In the genomic region with DNA sequence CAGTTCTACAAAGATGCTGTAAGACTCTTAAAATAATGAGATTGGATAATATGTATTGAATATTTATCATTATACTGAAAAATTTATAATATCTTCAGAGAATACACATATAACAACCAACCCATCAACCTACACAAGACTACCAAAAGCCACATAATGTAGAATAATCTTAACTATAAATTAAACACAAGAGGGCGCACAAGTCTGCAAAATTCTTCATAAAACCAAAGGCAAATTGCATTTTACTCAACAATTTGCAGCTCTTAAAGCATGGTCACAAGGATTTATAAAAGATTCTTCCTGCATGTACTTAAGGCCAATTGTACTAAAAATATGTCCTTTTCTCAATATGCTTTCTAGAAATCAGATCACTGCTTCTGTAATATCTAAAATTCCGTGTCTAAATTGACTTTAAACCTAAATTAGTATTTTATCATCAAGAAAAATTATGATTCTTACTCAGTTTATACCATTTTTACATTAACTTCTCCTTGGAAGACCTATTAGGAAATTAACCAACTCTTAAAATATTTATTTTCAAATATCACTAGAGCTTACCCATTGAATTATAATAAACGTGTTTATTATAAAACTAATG, we compare ENCODE assay signal across 7 cellular contexts.
DNase-seq lines count a peak whose midpoint lies in the region; ATAC-seq and TF ChIP-seq lines count a peak whose summit lies in the region.

No MANE protein-coding gene starts in this region.

- no peaks in the 10 kb centered on the region for H3K9me3 ChIP-seq in SJCRH30 (replicated peaks)

- no peak overlapping the region for H3K4me3 Mint-ChIP-seq in osteocyte (ENCODE audit: unreplicated experiment)

- no peaks in the 10 kb centered on the region for H3K36me3 Mint-ChIP-seq in osteocyte (ENCODE audit: unreplicated experiment)

- ATAC-seq in HG02571 (IDR thresholded peaks at IDR 0.05; ENCODE audit: unreplicated experiment) (no peak), HG03469 (IDR thresholded peaks at IDR 0.05; ENCODE audit: unreplicated experiment) (no peak)

- no peak overlapping the region for H3K27ac ChIP-seq in SJCRH30

- no peaks in the 10 kb centered on the region for H3K36me3 ChIP-seq in SJCRH30

- no peaks in the 10 kb centered on the region for H3K27me3 Mint-ChIP-seq in osteocyte (ENCODE audit: unreplicated experiment)

- TF ChIP-seq CTCF in fibroblast of mammary gland (conservative IDR thresholded peaks at IDR 0.05; ENCODE audit: control insufficient read depth, insufficient read depth, low read depth, low read length) (peak; percentile 42), osteocyte (IDR thresholded peaks at IDR 0.05) (peak; percentile 68)

- H3K27ac Mint-ChIP-seq in osteocyte (ENCODE audit: unreplicated experiment), result no peak overlapping the region

- no peaks in the 10 kb centered on the region for H3K27me3 ChIP-seq in SJCRH30

- peak; percentile 23 for DNase-seq in GF-D8 (lab: John Stamatoyannopoulos, UW)
- peak; percentile 71 for DNase-seq in MV-4-11 (lab: John Stamatoyannopoulos, UW)
- DNase-seq in SJCRH30, result peak; percentile 13 to 64
- DNase-seq in fibroblast of mammary gland (ENCODE audit: low read depth), result peak; percentile 71
- DNase-seq in osteocyte (ENCODE audit: extremely low spot score, unreplicated experiment), result no peak

- H3K4me1 ChIP-seq in SJCRH30, result no peaks in the 10 kb centered on the region

- H3K4me3 ChIP-seq in SJCRH30 (no peak overlapping the region), fibroblast of mammary gland (ENCODE audit: control insufficient read depth, low read depth, low read length) (no peak overlapping the region)

- peaks cover 14% of the 10 kb centered on the region for H3K4me1 Mint-ChIP-seq in osteocyte (ENCODE audit: unreplicated experiment)

- no peaks in the 10 kb centered on the region for H3K9me3 Mint-ChIP-seq in osteocyte (ENCODE audit: unreplicated experiment)
